ENCODE assay signal across 2 cellular contexts in the genomic region with DNA sequence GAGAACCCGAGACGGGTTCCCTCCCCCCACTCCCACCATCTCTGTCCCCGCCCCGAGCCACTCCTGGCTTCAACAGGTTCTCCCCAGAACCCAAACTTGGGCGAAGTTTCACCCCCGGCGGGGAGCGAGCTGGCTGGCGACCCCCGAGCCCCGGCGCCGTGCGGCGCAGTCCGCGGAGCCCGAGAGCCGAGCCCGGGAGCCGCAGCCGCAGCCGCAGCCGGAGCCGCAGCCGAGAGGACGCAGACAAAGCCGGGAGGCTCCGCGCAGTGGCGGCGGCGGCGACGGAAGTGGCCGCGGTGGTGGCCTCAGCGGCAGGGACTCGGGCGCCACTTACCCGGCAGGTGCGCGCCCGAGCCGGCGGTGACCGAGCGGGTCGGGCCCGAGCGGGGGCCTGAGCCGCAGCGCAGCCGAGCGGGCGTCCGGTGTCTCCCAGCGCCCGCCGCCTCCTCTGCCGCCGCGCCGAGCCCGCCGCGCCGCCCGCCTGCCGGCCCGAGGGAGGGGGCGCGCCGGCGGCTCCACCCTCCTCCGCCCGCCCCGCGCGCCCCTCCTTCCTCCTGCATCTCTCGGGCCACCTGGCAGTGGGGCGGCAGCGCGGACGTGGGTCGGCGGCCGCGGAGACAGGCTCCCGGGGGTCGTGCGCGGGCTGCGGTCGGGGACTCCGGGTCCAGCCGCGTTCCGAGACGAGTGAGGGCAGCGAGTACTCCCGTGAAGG.
TF ChIP-seq lines count a peak whose summit lies in the region.

A gene with protein sequence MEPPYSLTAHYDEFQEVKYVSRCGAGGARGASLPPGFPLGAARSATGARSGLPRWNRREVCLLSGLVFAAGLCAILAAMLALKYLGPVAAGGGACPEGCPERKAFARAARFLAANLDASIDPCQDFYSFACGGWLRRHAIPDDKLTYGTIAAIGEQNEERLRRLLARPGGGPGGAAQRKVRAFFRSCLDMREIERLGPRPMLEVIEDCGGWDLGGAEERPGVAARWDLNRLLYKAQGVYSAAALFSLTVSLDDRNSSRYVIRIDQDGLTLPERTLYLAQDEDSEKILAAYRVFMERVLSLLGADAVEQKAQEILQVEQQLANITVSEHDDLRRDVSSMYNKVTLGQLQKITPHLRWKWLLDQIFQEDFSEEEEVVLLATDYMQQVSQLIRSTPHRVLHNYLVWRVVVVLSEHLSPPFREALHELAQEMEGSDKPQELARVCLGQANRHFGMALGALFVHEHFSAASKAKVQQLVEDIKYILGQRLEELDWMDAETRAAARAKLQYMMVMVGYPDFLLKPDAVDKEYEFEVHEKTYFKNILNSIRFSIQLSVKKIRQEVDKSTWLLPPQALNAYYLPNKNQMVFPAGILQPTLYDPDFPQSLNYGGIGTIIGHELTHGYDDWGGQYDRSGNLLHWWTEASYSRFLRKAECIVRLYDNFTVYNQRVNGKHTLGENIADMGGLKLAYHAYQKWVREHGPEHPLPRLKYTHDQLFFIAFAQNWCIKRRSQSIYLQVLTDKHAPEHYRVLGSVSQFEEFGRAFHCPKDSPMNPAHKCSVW (minus strand): TSS at position 450 of the 712 bp plus-strand sequence. CDS start 1,181 bp downstream, outside the sequence.

TF ChIP-seq in SK-N-SH, 30 proteins besides CTCF, POLR2A, EP300 and RAD21 (continued from another document):
- TF ChIP-seq, protein P1, sequence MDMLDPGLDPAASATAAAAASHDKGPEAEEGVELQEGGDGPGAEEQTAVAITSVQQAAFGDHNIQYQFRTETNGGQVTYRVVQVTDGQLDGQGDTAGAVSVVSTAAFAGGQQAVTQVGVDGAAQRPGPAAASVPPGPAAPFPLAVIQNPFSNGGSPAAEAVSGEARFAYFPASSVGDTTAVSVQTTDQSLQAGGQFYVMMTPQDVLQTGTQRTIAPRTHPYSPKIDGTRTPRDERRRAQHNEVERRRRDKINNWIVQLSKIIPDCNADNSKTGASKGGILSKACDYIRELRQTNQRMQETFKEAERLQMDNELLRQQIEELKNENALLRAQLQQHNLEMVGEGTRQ (IDR thresholded peaks at IDR 0.05; ENCODE audit: borderline replicate concordance, low read depth, low read length) = no peak
- no peak for TF ChIP-seq GABPA (IDR thresholded peaks at IDR 0.05; ENCODE audit: low read depth)

TF ChIP-seq in SK-N-SH treated with all-trans-retinoic acid at 6 μM for 48 hours, 23 proteins besides CTCF, POLR2A, EP300 and RAD21 (continued from another document):
- TF ChIP-seq, protein P2, sequence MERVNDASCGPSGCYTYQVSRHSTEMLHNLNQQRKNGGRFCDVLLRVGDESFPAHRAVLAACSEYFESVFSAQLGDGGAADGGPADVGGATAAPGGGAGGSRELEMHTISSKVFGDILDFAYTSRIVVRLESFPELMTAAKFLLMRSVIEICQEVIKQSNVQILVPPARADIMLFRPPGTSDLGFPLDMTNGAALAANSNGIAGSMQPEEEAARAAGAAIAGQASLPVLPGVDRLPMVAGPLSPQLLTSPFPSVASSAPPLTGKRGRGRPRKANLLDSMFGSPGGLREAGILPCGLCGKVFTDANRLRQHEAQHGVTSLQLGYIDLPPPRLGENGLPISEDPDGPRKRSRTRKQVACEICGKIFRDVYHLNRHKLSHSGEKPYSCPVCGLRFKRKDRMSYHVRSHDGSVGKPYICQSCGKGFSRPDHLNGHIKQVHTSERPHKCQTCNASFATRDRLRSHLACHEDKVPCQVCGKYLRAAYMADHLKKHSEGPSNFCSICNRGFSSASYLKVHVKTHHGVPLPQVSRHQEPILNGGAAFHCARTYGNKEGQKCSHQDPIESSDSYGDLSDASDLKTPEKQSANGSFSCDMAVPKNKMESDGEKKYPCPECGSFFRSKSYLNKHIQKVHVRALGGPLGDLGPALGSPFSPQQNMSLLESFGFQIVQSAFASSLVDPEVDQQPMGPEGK (CRISPR knock-in tag; IDR thresholded peaks at IDR 0.05; ENCODE audit: borderline replicate concordance) = no peak
- TF ChIP-seq CSDC2 (CRISPR knock-in tag; IDR thresholded peaks at IDR 0.05) = no peak
- TF ChIP-seq OSR1 (CRISPR knock-in tag; IDR thresholded peaks at IDR 0.05) = no peak
- TF ChIP-seq BACH2 (CRISPR knock-in tag; IDR thresholded peaks at IDR 0.05; ENCODE audit: borderline replicate concordance) = no peak
